Comparison of ENCODE assay signal across 22 cellular contexts in genomic region chr12:44003721-44004120, GRCh38.
A peak's percentile ranks its signal among the peaks of the same experiment; 100 is the strongest.
DNase-seq lines count a peak whose midpoint lies in the region; TF ChIP-seq lines count a peak whose summit lies in the region.
"Had no signal": no experiment of that assay in that cellular context is flagged by ENCODE, and none has a peak within 500 bp of the region (broad histone marks: within the 10 kb centered on the region; RNA-seq: fewer than 3 reads in every experiment).

No MANE protein-coding gene starts in this region.

- H3K27ac Mint-ChIP-seq in endothelial cell (ENCODE audit: unreplicated experiment) = peak overlapping the region; percentile 1
- H3K27ac Mint-ChIP-seq in neural progenitor cell = peak overlapping the region; percentile 47
- H3K27ac Mint-ChIP-seq in progenitor cell of endocrine pancreas = peak overlapping the region; percentile 14
- H3K27ac Mint-ChIP-seq in activated CD4-positive, alpha-beta T cell treated with anti-CD3 and anti-CD28 coated beads, Interleukin-2, amount 10 ng/mL, durations not matched to agents 7 days and 5 days = no peak overlapping the region
- H3K27ac Mint-ChIP-seq: CD14-positive monocyte; CD4-positive, alpha-beta T cell; CD8-positive, alpha-beta memory T cell; GM23338 had no signal

- H3K79me2 ChIP-seq in GM23248 (ENCODE audit: insufficient read depth) = no peaks in the 10 kb centered on the region
- no peaks in the 10 kb centered on the region for H3K79me2 ChIP-seq in neural progenitor cell (ENCODE audit: low read depth)

- no peak overlapping the region for H2AFZ ChIP-seq in GM23248
- H2AFZ ChIP-seq in neural progenitor cell (replicated peaks) = no peak overlapping the region
- H2AFZ ChIP-seq: GM23338 had no signal

- POLR2A ChIA-PET in activated CD4-positive, alpha-beta T cell treated with anti-CD3 and anti-CD28 coated beads, Interleukin-2, amount 10 ng/mL, durations not matched to agents 7 days and 5 days (lab: Charles Lee) = no interaction called here

- DNase-seq in GM23248 (peak; percentile 2), endothelial cell (ENCODE audit: low spot score) (no peak), neural progenitor cell (ENCODE audit: low spot score) (no peak), progenitor cell of endocrine pancreas (ENCODE audit: low spot score, unreplicated experiment) (no peak), SKM-1 treated with dmso at 0.1 percent for 144 hours (lab: John Stamatoyannopoulos, UW; ENCODE audit: unreplicated experiment) (no peak)
- DNase-seq in activated CD4-positive, alpha-beta T cell treated with anti-CD3 and anti-CD28 coated beads, Interleukin-2, amount 10 ng/mL, durations not matched to agents 7 days and 5 days = no peak
- DNase-seq in activated CD4-positive, alpha-beta T cell treated with anti-CD3 and anti-CD28 coated beads, Interleukin-2, amount 50 U/mL, for 48 hours = no peak
- DNase-seq: 8988T; ACHN; AML-193; BE2C; CD4-positive, alpha-beta T cell; CD8-positive, alpha-beta memory T cell; DMS 273 treated with DMSO at 0.1 percent for 48 hours; DMS79; GDM1; H9 had no signal

- in situ Hi-C loops in GM23248 (cut with MboI) = loop anchor here (25.0 kb wide), 1 partner anchor 909 kb away; no protein-coding TSS in a partner anchor

- H3K4me1 ChIP-seq in GM23248 (ENCODE audit: insufficient read depth) (peaks cover 5% of the 10 kb centered on the region; the same call in 1 of the 2 replicates), neural progenitor cell (no peaks in the 10 kb centered on the region)
- H3K4me1 ChIP-seq: A549, BE2C had no signal

- H3K9me3 ChIP-seq in GM23248 (ENCODE audit: low read depth) (no peaks in the 10 kb centered on the region), neural progenitor cell (ENCODE audit: low read depth) (no peaks in the 10 kb centered on the region)
- H3K9me3 ChIP-seq: BE2C had no signal

- H3K9ac ChIP-seq in GM23248 (no peak overlapping the region), neural progenitor cell (no peak overlapping the region)
- H3K9ac ChIP-seq: BLaER1 treated with 17β-estradiol and CSF1 and Interleukin-3, amounts not matched to agents 10 nM and 100 nM had no signal

- H3K4me2 ChIP-seq in GM23248 (ENCODE audit: unreplicated experiment) (no peak overlapping the region), neural progenitor cell (no peak overlapping the region)
- H3K4me2 ChIP-seq: A549, GM23338 had no signal

- H3F3A ChIP-seq in GM23248 (ENCODE audit: insufficient read depth) = no peaks in the 10 kb centered on the region
- H3F3A ChIP-seq in neural progenitor cell (ENCODE audit: low read depth) = no peaks in the 10 kb centered on the region

- H3K4me1 Mint-ChIP-seq in endothelial cell (ENCODE audit: unreplicated experiment) = peaks cover 5% of the 10 kb centered on the region
- peaks cover 4% of the 10 kb centered on the region for H3K4me1 Mint-ChIP-seq in neural progenitor cell
- H3K4me1 Mint-ChIP-seq in progenitor cell of endocrine pancreas (ENCODE audit: low read depth) = no peaks in the 10 kb centered on the region
- H3K4me1 Mint-ChIP-seq in activated CD4-positive, alpha-beta T cell treated with anti-CD3 and anti-CD28 coated beads, Interleukin-2, amount 10 ng/mL, durations not matched to agents 7 days and 5 days = no peaks in the 10 kb centered on the region
- H3K4me1 Mint-ChIP-seq: CD14-positive monocyte; CD8-positive, alpha-beta memory T cell; GM23338 had no signal

- no peak overlapping the region for H3K27ac ChIP-seq in GM23248
- no peak overlapping the region for H3K27ac ChIP-seq in neural progenitor cell
- H3K27ac ChIP-seq: A549; BLaER1 treated with 17β-estradiol and CSF1 and Interleukin-3, amounts not matched to agents 10 nM and 100 nM had no signal

- CTCF ChIA-PET in activated CD4-positive, alpha-beta T cell treated with anti-CD3 and anti-CD28 coated beads, Interleukin-2, amount 10 ng/mL, durations not matched to agents 7 days and 5 days (lab: Charles Lee) = no interaction called here

- H3K4me3 Mint-ChIP-seq in endothelial cell (ENCODE audit: unreplicated experiment) (no peak overlapping the region), neural progenitor cell (no peak overlapping the region), progenitor cell of endocrine pancreas (ENCODE audit: low read depth) (no peak overlapping the region)
- no peak overlapping the region for H3K4me3 Mint-ChIP-seq in activated CD4-positive, alpha-beta T cell treated with anti-CD3 and anti-CD28 coated beads, Interleukin-2, amount 10 ng/mL, durations not matched to agents 7 days and 5 days
- H3K4me3 Mint-ChIP-seq: CD14-positive monocyte; CD4-positive, alpha-beta T cell; CD8-positive, alpha-beta memory T cell; GM23338; H9 had no signal

- H3K9me3 Mint-ChIP-seq in endothelial cell (ENCODE audit: unreplicated experiment) (no peaks in the 10 kb centered on the region), neural progenitor cell (peaks cover 17% of the 10 kb centered on the region), progenitor cell of endocrine pancreas (ENCODE audit: low read depth) (peaks cover 12% of the 10 kb centered on the region)
- peaks cover 12% of the 10 kb centered on the region for H3K9me3 Mint-ChIP-seq in activated CD4-positive, alpha-beta T cell treated with anti-CD3 and anti-CD28 coated beads, Interleukin-2, amount 10 ng/mL, durations not matched to agents 7 days and 5 days

- H4K20me1 ChIP-seq in GM23248 (ENCODE audit: insufficient read depth) (no peaks in the 10 kb centered on the region), neural progenitor cell (ENCODE audit: low read depth) (no peaks in the 10 kb centered on the region)
- H4K20me1 ChIP-seq: BLaER1 treated with 17β-estradiol and CSF1 and Interleukin-3, amounts not matched to agents 10 nM and 100 nM had no signal

- TF ChIP-seq CTCF in endothelial cell (IDR thresholded peaks at IDR 0.05; ENCODE audit: unreplicated experiment) = no peak
- TF ChIP-seq CTCF in neural progenitor cell (IDR thresholded peaks at IDR 0.05) = no peak
- TF ChIP-seq CTCF in progenitor cell of endocrine pancreas (IDR thresholded peaks at IDR 0.05; ENCODE audit: unreplicated experiment) = no peak

- H3K36me3 Mint-ChIP-seq in endothelial cell (ENCODE audit: low read depth, unreplicated experiment) (peaks cover 3% of the 10 kb centered on the region), neural progenitor cell (peaks cover 2% of the 10 kb centered on the region), progenitor cell of endocrine pancreas (ENCODE audit: insufficient read depth) (peaks cover 6% of the 10 kb centered on the region)
- no peaks in the 10 kb centered on the region for H3K36me3 Mint-ChIP-seq in activated CD4-positive, alpha-beta T cell treated with anti-CD3 and anti-CD28 coated beads, Interleukin-2, amount 10 ng/mL, durations not matched to agents 7 days and 5 days (ENCODE audit: low read depth)
- H3K36me3 Mint-ChIP-seq: CD14-positive monocyte had no signal

- no peaks in the 10 kb centered on the region for H3K36me3 ChIP-seq in GM23248 (ENCODE audit: low read depth)
- H3K36me3 ChIP-seq in neural progenitor cell = no peaks in the 10 kb centered on the region
- H3K36me3 ChIP-seq: BE2C had no signal

- no peak overlapping the region for H3K4me3 ChIP-seq in GM23248
- H3K4me3 ChIP-seq in neural progenitor cell = no peak overlapping the region
- H3K4me3 ChIP-seq: A549; BLaER1 treated with 17β-estradiol and CSF1 and Interleukin-3, amounts not matched to agents 10 nM and 100 nM; GM12878; GM23338 had no signal

- H3K27me3 ChIP-seq in GM23248 (replicated peaks; ENCODE audit: insufficient read depth) (no peaks in the 10 kb centered on the region), neural progenitor cell (no peaks in the 10 kb centered on the region)
- H3K27me3 ChIP-seq: BE2C; BLaER1 treated with 17β-estradiol and CSF1 and Interleukin-3, amounts not matched to agents 10 nM and 100 nM had no signal

- H3K27me3 Mint-ChIP-seq in endothelial cell (ENCODE audit: unreplicated experiment) = peaks cover 8% of the 10 kb centered on the region
- peaks cover 7% of the 10 kb centered on the region for H3K27me3 Mint-ChIP-seq in neural progenitor cell (ENCODE audit: insufficient read depth, low read depth)
- H3K27me3 Mint-ChIP-seq in progenitor cell of endocrine pancreas = no peaks in the 10 kb centered on the region
- no peaks in the 10 kb centered on the region for H3K27me3 Mint-ChIP-seq in activated CD4-positive, alpha-beta T cell treated with anti-CD3 and anti-CD28 coated beads, Interleukin-2, amount 10 ng/mL, durations not matched to agents 7 days and 5 days
- H3K27me3 Mint-ChIP-seq: CD4-positive, alpha-beta T cell; CD8-positive, alpha-beta memory T cell had no signal

- H3K9me2 ChIP-seq in GM23248 (ENCODE audit: insufficient read depth) = no peaks in the 10 kb centered on the region
